8 cellular contexts compared by ENCODE assay signal in genomic region chr1:31422505-31423319, GRCh38. TPM values are rescaled to one million over a fixed set of nuclear protein-coding genes. Genes with fewer than 3 reads are reported as not detected.
DNase-seq lines count a peak whose midpoint lies in the region; ATAC-seq and TF ChIP-seq lines count a peak whose summit lies in the region.

No MANE protein-coding gene starts in this region.

- H3K27me3 ChIP-seq in HL-60 (ENCODE audit: insufficient read depth, poor library complexity, severe bottlenecking) (peaks cover 2% of the 10 kb centered on the region), PC-3 (ENCODE audit: low read length) (no peaks in the 10 kb centered on the region)

- peak; percentile 98 for TF ChIP-seq CTCF in HL-60 (IDR thresholded peaks at IDR 0.05; ENCODE audit: insufficient read depth, low read length)
- TF ChIP-seq CTCF in PC-3 (conservative IDR thresholded peaks at IDR 0.05; ENCODE audit: low read depth, low read length): peak; percentile 94
- TF ChIP-seq CTCF in nephron progenitor cell (IDR thresholded peaks at IDR 0.05): peak; percentile 91

- H3K4me3 ChIP-seq in HL-60 (replicated peaks; ENCODE audit: insufficient read depth, low read length) (no peak overlapping the region), PC-3 (ENCODE audit: low read length) (peak overlapping the region; percentile 14; the same call in 1 of the 2 replicates)

- peak; percentile 96 for DNase-seq in DMS53 treated with DMSO at 0.1 percent for 48 hours (lab: John Stamatoyannopoulos, UW; ENCODE audit: unreplicated experiment)
- peak in 1 of 2 experiments; percentile 74 for DNase-seq in HL-60 (ENCODE audit: low read depth in 1 of 2, low spot score in 1 of 2)
- peak; percentile 94 for DNase-seq in PC-3
- peak; percentile 74 for DNase-seq in activated T-cell treated with anti-CD3 and anti-CD28 coated beads, Interleukin-2, amount 50 U/mL, for 1 hour
- peak; percentile 80 for DNase-seq in fibroblast of gingiva (ENCODE audit: low read depth)
- DNase-seq in nephron progenitor cell: peak; percentile 83
- DNase-seq in stimulated activated naive CD4-positive, alpha-beta T cell treated with Interleukin-2 at 50 U/mL for 16 hours (lab: John Stamatoyannopoulos, UW): peak; percentile 55

- H3K36me3 ChIP-seq in PC-3 (ENCODE audit: low read depth, low read length): peaks cover 3% of the 10 kb centered on the region

- H3K4me1 ChIP-seq in PC-3 (ENCODE audit: insufficient read depth, low read length): peaks cover 35% of the 10 kb centered on the region

- no peak overlapping the region for H3K4me3 Mint-ChIP-seq in nephron progenitor cell

- H3K9me2 ChIP-seq in PC-3 (replicated peaks; ENCODE audit: low read length): no peaks in the 10 kb centered on the region

- H3K4me1 Mint-ChIP-seq in nephron progenitor cell: peaks cover 25% of the 10 kb centered on the region

- CTCF ChIA-PET in PC-3 (lab: Charles Lee): interaction anchor here (1.0 to 1.9 kb wide), 3 partner anchors 28 to 127 kb away, joined by 6 to 7 read pairs (median 7); partner anchors contain the start of gene FABP3

- peak overlapping the region; percentile 40; the same call in 1 of the 2 replicates for H2AFZ ChIP-seq in PC-3 (ENCODE audit: low read length)

- BruUV-seq in PC-3 (replicated peaks; lab: Mats Ljungman, UMichigan): no TSS peak

- H3K27ac Mint-ChIP-seq in nephron progenitor cell: no peak overlapping the region

- no peaks in the 10 kb centered on the region for H3K9me3 ChIP-seq in PC-3 (ENCODE audit: low read length)

- H3K27ac ChIP-seq in HL-60 (replicated peaks): no peak overlapping the region
- H3K27ac ChIP-seq in PC-3 (ENCODE audit: low read length): peak overlapping the region; percentile 72

- peaks cover 2% of the 10 kb centered on the region for H3F3A ChIP-seq in PC-3 (ENCODE audit: low read length, unreplicated experiment)

- no peaks in the 10 kb centered on the region for H3K36me3 Mint-ChIP-seq in nephron progenitor cell (ENCODE audit: low read depth)

- H3K79me2 ChIP-seq in PC-3 (ENCODE audit: low read length): no peaks in the 10 kb centered on the region

- intact Hi-C loops in PC-3 (cut with micrococcal nuclease): loop anchor here (1.0 kb wide), 3 partner anchors 28 to 237 kb away; no protein-coding TSS in a partner anchor

- H3K9ac ChIP-seq in PC-3 (ENCODE audit: low read length): peak overlapping the region; percentile 18

- ATAC-seq in PC-3 (peak; percentile 96), HG02840 (IDR thresholded peaks at IDR 0.05; ENCODE audit: low FRiP score, unreplicated experiment) (no peak)

- peak overlapping the region; percentile 53 for H3K4me2 ChIP-seq in PC-3 (ENCODE audit: low read length)

- H4K20me1 ChIP-seq in PC-3 (ENCODE audit: low read length): no peaks in the 10 kb centered on the region

- peaks cover 10% of the 10 kb centered on the region for H3K27me3 Mint-ChIP-seq in nephron progenitor cell (ENCODE audit: low read depth, poor library complexity)

- H3K9me3 Mint-ChIP-seq in nephron progenitor cell: no peaks in the 10 kb centered on the region

- POLR2A ChIA-PET in PC-3 (lab: Charles Lee; ENCODE audit: unreplicated experiment): interaction anchor here (0.7 kb wide), 1 partner anchor 126 kb away, joined by 3 read pairs; the partner anchor contains the start of gene SNRNP40

RNA-seq across cellular contexts. Expression of gene SERINC2, which starts 9.7 kb away (rescaled TPM):
- total RNA-seq in PC-3 (2014; rRNA removed): 44.6 and 51.5 TPM in 2 replicates

RNA-seq across cellular contexts. Expression of gene FABP3, which starts 49.8 kb away (rescaled TPM):
- 0.40 TPM in 1 of 2 replicates, not detected in the other for total RNA-seq in PC-3 (2014; rRNA removed)
